1 cellular context compared by ENCODE assay signal in the genomic region with DNA sequence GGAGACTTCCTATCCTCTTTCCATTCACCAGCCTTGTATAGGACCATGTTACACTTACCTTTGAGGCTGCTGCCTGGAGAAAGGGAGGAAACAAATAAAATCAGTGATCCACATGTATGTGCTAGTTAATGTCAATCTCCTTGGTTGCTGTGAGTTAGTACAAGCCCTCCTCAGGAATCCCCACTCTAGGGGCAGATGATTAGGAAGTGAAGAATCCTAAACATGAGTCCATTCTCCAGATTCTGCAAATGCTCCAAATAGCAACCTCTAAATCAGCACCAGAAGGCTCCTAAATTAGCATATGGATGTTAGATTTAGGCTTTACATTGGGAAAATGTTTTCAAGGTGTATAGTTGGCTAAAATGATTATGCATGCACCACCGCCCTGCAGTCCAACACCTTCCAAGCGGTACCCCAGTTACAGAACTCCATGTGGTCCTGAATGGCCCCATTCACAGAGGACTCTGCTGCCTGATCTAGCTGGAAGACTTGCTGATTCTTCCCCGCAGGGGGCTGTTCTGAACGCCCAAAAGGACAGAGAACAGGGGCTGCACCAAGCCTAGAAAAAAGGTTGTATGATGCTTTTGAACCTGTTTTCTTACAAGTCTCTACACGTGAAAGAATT.
TF ChIP-seq lines count a peak whose summit lies in the region.

No MANE protein-coding gene starts in this region.

TF ChIP-seq in WTC11, 78 proteins besides CTCF, POLR2A, EP300 and RAD21 (continued from another document):
- TF ChIP-seq, protein P1, sequence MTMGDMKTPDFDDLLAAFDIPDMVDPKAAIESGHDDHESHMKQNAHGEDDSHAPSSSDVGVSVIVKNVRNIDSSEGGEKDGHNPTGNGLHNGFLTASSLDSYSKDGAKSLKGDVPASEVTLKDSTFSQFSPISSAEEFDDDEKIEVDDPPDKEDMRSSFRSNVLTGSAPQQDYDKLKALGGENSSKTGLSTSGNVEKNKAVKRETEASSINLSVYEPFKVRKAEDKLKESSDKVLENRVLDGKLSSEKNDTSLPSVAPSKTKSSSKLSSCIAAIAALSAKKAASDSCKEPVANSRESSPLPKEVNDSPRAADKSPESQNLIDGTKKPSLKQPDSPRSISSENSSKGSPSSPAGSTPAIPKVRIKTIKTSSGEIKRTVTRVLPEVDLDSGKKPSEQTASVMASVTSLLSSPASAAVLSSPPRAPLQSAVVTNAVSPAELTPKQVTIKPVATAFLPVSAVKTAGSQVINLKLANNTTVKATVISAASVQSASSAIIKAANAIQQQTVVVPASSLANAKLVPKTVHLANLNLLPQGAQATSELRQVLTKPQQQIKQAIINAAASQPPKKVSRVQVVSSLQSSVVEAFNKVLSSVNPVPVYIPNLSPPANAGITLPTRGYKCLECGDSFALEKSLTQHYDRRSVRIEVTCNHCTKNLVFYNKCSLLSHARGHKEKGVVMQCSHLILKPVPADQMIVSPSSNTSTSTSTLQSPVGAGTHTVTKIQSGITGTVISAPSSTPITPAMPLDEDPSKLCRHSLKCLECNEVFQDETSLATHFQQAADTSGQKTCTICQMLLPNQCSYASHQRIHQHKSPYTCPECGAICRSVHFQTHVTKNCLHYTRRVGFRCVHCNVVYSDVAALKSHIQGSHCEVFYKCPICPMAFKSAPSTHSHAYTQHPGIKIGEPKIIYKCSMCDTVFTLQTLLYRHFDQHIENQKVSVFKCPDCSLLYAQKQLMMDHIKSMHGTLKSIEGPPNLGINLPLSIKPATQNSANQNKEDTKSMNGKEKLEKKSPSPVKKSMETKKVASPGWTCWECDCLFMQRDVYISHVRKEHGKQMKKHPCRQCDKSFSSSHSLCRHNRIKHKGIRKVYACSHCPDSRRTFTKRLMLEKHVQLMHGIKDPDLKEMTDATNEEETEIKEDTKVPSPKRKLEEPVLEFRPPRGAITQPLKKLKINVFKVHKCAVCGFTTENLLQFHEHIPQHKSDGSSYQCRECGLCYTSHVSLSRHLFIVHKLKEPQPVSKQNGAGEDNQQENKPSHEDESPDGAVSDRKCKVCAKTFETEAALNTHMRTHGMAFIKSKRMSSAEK (CRISPR knock-in tag; IDR thresholded peaks at IDR 0.05; ENCODE audit: borderline replicate concordance): no peak
- TF ChIP-seq NFYB (CRISPR knock-in tag; conservative IDR thresholded peaks at IDR 0.05; ENCODE audit: low read depth): no peak
- TF ChIP-seq CREM (CRISPR knock-in tag; IDR thresholded peaks at IDR 0.05): no peak
- no peak for TF ChIP-seq RORB (CRISPR knock-in tag; IDR thresholded peaks at IDR 0.05)
- no peak for TF ChIP-seq ATF1 (CRISPR knock-in tag; IDR thresholded peaks at IDR 0.05)
- no peak for TF ChIP-seq ZBTB21 (CRISPR knock-in tag; IDR thresholded peaks at IDR 0.05; ENCODE audit: borderline replicate concordance)
